ENCODE assay signal across 16 cellular contexts in the genomic region with DNA sequence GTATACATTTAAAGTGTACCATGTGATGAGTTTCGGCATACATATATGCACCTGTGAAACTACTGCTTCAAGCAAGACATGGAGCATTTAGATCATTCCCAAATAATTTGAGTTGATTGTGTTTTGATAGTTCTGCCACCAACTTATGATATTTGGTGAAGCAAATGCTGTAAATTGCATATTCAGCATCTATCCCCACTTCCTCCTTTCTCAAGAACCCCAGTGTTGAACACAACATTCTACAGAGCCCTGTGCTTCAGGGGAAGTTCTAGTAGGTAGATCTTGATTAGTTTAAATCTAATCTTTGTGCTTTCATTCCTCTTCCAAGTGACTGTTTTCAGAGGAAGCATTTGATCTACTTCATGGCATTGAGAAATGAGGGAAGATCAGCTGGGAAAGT. TPM values are rescaled to one million over a fixed set of nuclear protein-coding genes. Genes with fewer than 3 reads are reported as not detected.
"Had no signal": no experiment of that assay in that cellular context is flagged by ENCODE, and none has a peak within 500 bp of the region (broad histone marks: within the 10 kb centered on the region; RNA-seq: fewer than 3 reads in every experiment).

No MANE protein-coding gene starts in this region.

- H3K27ac ChIP-seq: ascending aorta, dorsolateral prefrontal cortex, esophagus squamous epithelium, foreskin keratinocyte, stomach, thoracic aorta, WERI-Rb-1 had no signal

- H3K4me3 ChIP-seq: ascending aorta, esophagus squamous epithelium, stomach, thoracic aorta had no signal

- H3K9me3 ChIP-seq: ascending aorta, esophagus squamous epithelium, stomach, thoracic aorta had no signal

- DNase-seq: activated CD4-positive, alpha-beta T cell treated with anti-CD3 and anti-CD28 coated beads for 36 hours; activated CD8-positive, alpha-beta memory T cell treated with anti-CD3 and anti-CD28 coated beads, Interleukin-2, amount 50 U/mL, for 48 hours; activated CD8-positive, alpha-beta T cell treated with anti-CD3 and anti-CD28 coated beads for 36 hours; activated naive CD4-positive, alpha-beta T cell treated with Interleukin-2 at 50 U/mL for 16 hours; activated naive CD8-positive, alpha-beta T cell treated with anti-CD3 and anti-CD28 coated beads, Interleukin-2, amount 50 U/mL, for 24 hours; dorsolateral prefrontal cortex; esophagus squamous epithelium; foreskin keratinocyte; head of caudate nucleus; left colon; naive thymus-derived CD4-positive, alpha-beta T cell; posterior cingulate gyrus; stomach; WERI-Rb-1 had no signal

- ATAC-seq: activated CD4-positive, alpha-beta T cell treated with anti-CD3 and anti-CD28 coated beads for 36 hours; activated CD8-positive, alpha-beta T cell treated with anti-CD3 and anti-CD28 coated beads for 36 hours; activated naive CD8-positive, alpha-beta T cell treated with anti-CD3 and anti-CD28 coated beads, Interleukin-2, amount 50 U/mL, for 24 hours; foreskin keratinocyte; left colon; naive thymus-derived CD4-positive, alpha-beta T cell had no signal

- H3K36me3 ChIP-seq: ascending aorta, esophagus squamous epithelium, stomach, thoracic aorta, WERI-Rb-1 had no signal

- H3K4me1 ChIP-seq: ascending aorta had no signal

- H3K27me3 ChIP-seq: ascending aorta, dorsolateral prefrontal cortex, esophagus squamous epithelium, foreskin keratinocyte, stomach had no signal

RNA-seq across cellular contexts. Expression of gene SHROOM3, which starts 5.4 kb away (rescaled TPM):
- polyA plus RNA-seq: naive thymus-derived CD4-positive, alpha-beta T cell had no signal

RNA-seq across cellular contexts. Expression of gene CCDC158, which starts 8.7 kb away (rescaled TPM):
- polyA plus RNA-seq: foreskin keratinocyte; naive thymus-derived CD4-positive, alpha-beta T cell; stomach had no signal
